In genomic region chr7:127844707-127845331, GRCh38 we compare ENCODE assay signal across 11 cellular contexts.
DNase-seq lines count a peak whose midpoint lies in the region; ATAC-seq, FAIRE-seq and TF ChIP-seq lines count a peak whose summit lies in the region.
"Had no signal": no experiment of that assay in that cellular context is flagged by ENCODE, and none has a peak within 500 bp of the region (broad histone marks: within the 10 kb centered on the region; RNA-seq: fewer than 3 reads in every experiment).

No MANE protein-coding gene starts in this region.

- no peak for TF ChIP-seq POLR2A in endothelial cell of umbilical vein (IDR thresholded peaks at IDR 0.05; ENCODE audit: low read depth, low read length)

- peaks cover 8% of the 10 kb centered on the region for H3K79me2 ChIP-seq in endothelial cell of umbilical vein (ENCODE audit: control insufficient read depth, insufficient read depth, low read length)

- no peak overlapping the region for H3K4me2 ChIP-seq in endothelial cell of umbilical vein (ENCODE audit: insufficient read depth, low read length)

- intact Hi-C loops in endothelial cell of umbilical vein (cut with micrococcal nuclease) = no loop called here

- no peak overlapping the region for H3K27ac ChIP-seq in endothelial cell of umbilical vein (ENCODE audit: insufficient read depth, low read depth, low read length)
- H3K27ac ChIP-seq in neutrophil = peak overlapping the region; percentile 48

- H3K27me3 ChIP-seq in endothelial cell of umbilical vein (ENCODE audit: control insufficient read depth in 2 of 2, insufficient read depth in 2 of 2, low read length in 2 of 2) (no peaks in the 10 kb centered on the region), neutrophil (no peaks in the 10 kb centered on the region)

- H3K36me3 ChIP-seq in endothelial cell of umbilical vein (ENCODE audit: control insufficient read depth in 2 of 2, extremely low read depth in 1 of 2, insufficient read depth in 2 of 2, low read length in 2 of 2) (peaks cover 0 to 2% of the 10 kb centered on the region in 2 experiments), neutrophil (no peaks in the 10 kb centered on the region)

- no peak overlapping the region for H3K9ac ChIP-seq in endothelial cell of umbilical vein (replicated peaks; ENCODE audit: extremely low read depth, insufficient read depth, low read length)

- DNase-seq in DMS153 treated with DMSO at 0.1 percent for 48 hours (lab: John Stamatoyannopoulos, UW; ENCODE audit: unreplicated experiment) = peak; percentile 17
- peak; percentile 80 for DNase-seq in NCI-H2196 treated with DMSO at 0.1 percent for 48 hours (lab: John Stamatoyannopoulos, UW; ENCODE audit: unreplicated experiment)
- DNase-seq in endothelial cell of umbilical vein (ENCODE audit: low read depth, low spot score) = peak; percentile 79
- DNase-seq in GM19238 (ENCODE audit: insufficient read length, low spot score) = no peak
- no peak for DNase-seq in NAMALWA (ENCODE audit: low spot score)
- DNase-seq: activated effector memory CD4-positive, alpha-beta T cell treated with Interleukin-2 at 50 U/mL for 16 hours; naive thymus-derived CD4-positive, alpha-beta T cell had no signal

- no peak for TF ChIP-seq CTCF in endothelial cell of umbilical vein (IDR thresholded peaks at IDR 0.05; ENCODE audit: extremely low read depth in 1 of 2, insufficient read depth in 1 of 2, low read depth in 1 of 2, low read length in 2 of 2)
- no peak for TF ChIP-seq CTCF in neutrophil (IDR thresholded peaks at IDR 0.05)

- H3K9me3 ChIP-seq in endothelial cell of umbilical vein (replicated peaks; ENCODE audit: control insufficient read depth, insufficient read depth, low read length) (no peaks in the 10 kb centered on the region), neutrophil (no peaks in the 10 kb centered on the region)

- CTCF ChIA-PET in endothelial cell of umbilical vein (lab: Charles Lee) = interaction anchor here (1.6 kb wide), 1 partner anchor 10 kb away, joined by 5 read pairs; no protein-coding TSS in a partner anchor

- BruUV-seq in endothelial cell of umbilical vein (replicated peaks; lab: Mats Ljungman, UMichigan) = no TSS peak

- POLR2A ChIA-PET in endothelial cell of umbilical vein (lab: Charles Lee) = no interaction called here

- dilution Hi-C loops in endothelial cell of umbilical vein (cut with MboI; ENCODE audit: extremely low pct_ligation_motif_present, low sequenced_read_pairs) = no loop called here

- H2AFZ ChIP-seq in endothelial cell of umbilical vein (ENCODE audit: low read depth, low read length) = no peak overlapping the region

- H3K4me3 ChIP-seq in endothelial cell of umbilical vein (replicated peaks in 1 of 3; ENCODE audit: insufficient read depth in 1 of 3, low read depth in 1 of 3, low read length in 3 of 3) (no peak overlapping the region), neutrophil (ENCODE audit: low read depth in 1 of 2, low read length in 1 of 2) (no peak overlapping the region)

- peak; percentile 59 for FAIRE-seq in endothelial cell of umbilical vein (lab: Jason Lieb, UNC)

- H4K20me1 ChIP-seq in endothelial cell of umbilical vein (replicated peaks; ENCODE audit: control insufficient read depth, extremely low read depth, insufficient read depth, low read length) = no peaks in the 10 kb centered on the region

- ATAC-seq in HG03521 (IDR thresholded peaks at IDR 0.05; ENCODE audit: unreplicated experiment) (no peak), GM18858 (IDR thresholded peaks at IDR 0.05; ENCODE audit: unreplicated experiment) (no peak)
- ATAC-seq: naive thymus-derived CD4-positive, alpha-beta T cell; Panc1 had no signal

- H3K4me1 ChIP-seq in endothelial cell of umbilical vein (ENCODE audit: control insufficient read depth, extremely low read depth, insufficient read depth, low read length) (peaks cover 4% of the 10 kb centered on the region), neutrophil (ENCODE audit: control insufficient read depth in 1 of 2, insufficient read depth in 1 of 2, low read depth in 1 of 2, low read length in 1 of 2) (peaks cover 7 to 12% of the 10 kb centered on the region in 2 experiments)

- no peaks in the 10 kb centered on the region for H3K9me1 ChIP-seq in endothelial cell of umbilical vein (replicated peaks; ENCODE audit: control insufficient read depth, extremely low read depth, insufficient read depth, low read length)

TF ChIP-seq in endothelial cell of umbilical vein, 7 proteins besides CTCF, POLR2A, EP300 and RAD21:
- no peak for TF ChIP-seq GATA2 (IDR thresholded peaks at IDR 0.05; ENCODE audit: insufficient read depth, insufficient read length, low read depth, low read length)
- TF ChIP-seq POLR2AphosphoS5 (IDR thresholded peaks at IDR 0.05; ENCODE audit: insufficient read depth, low read depth, low read length) = no peak
- TF ChIP-seq JUN (IDR thresholded peaks at IDR 0.05; ENCODE audit: borderline replicate concordance, insufficient read depth, insufficient read length, low read depth) = peak; percentile 36

Comparison
In these comparisons a context has a peak if more than half of its experiments do, and no peak if none do; other contexts are left out.
1. DNase-seq: peak in DMS153 treated with DMSO at 0.1 percent for 48 hours (single experiment), NCI-H2196 treated with DMSO at 0.1 percent for 48 hours (single experiment) and endothelial cell of umbilical vein (single experiment); none in GM19238 (single experiment) and NAMALWA (single experiment).